8 cellular contexts compared by ENCODE assay signal in genomic region chr4:81314196-81314896, GRCh38.
DNase-seq lines count a peak whose midpoint lies in the region; ATAC-seq, FAIRE-seq and TF ChIP-seq lines count a peak whose summit lies in the region.

No MANE protein-coding gene starts in this region.

- POLR2A ChIA-PET in activated CD8-positive, alpha-beta T cell treated with anti-CD3 and anti-CD28 coated beads for 36 hours (lab: Charles Lee) = no interaction called here
- POLR2A ChIA-PET in T-cell (lab: Charles Lee) = no interaction called here

- H3K9me3 ChIP-seq in HAP-1 = no peaks in the 10 kb centered on the region

- CTCF ChIA-PET in activated CD8-positive, alpha-beta T cell treated with anti-CD3 and anti-CD28 coated beads for 36 hours (lab: Charles Lee) = no interaction called here
- CTCF ChIA-PET in T-cell (lab: Charles Lee) = no interaction called here

- no peak overlapping the region for H3K4me3 Mint-ChIP-seq in activated CD8-positive, alpha-beta T cell treated with anti-CD3 and anti-CD28 coated beads for 36 hours
- H3K4me3 Mint-ChIP-seq in T-cell = no peak overlapping the region

- ATAC-seq in left cardiac atrium = peak; percentile 53 to 85
- no peak for ATAC-seq in activated CD8-positive, alpha-beta T cell treated with anti-CD3 and anti-CD28 coated beads for 36 hours
- no peak for ATAC-seq in T-cell (replicated peaks in 1 of 4)

- intact Hi-C loops in left cardiac atrium (cut with DNase I) = no loop called here
- intact Hi-C loops in activated CD8-positive, alpha-beta T cell treated with anti-CD3 and anti-CD28 coated beads for 36 hours (cut with micrococcal nuclease) = no loop called here

- no peaks in the 10 kb centered on the region for H3K36me3 ChIP-seq in HAP-1 (replicated peaks)

- H3K4me1 ChIP-seq in HAP-1 = no peaks in the 10 kb centered on the region

- peaks cover 14% of the 10 kb centered on the region for H3K27me3 Mint-ChIP-seq in activated CD8-positive, alpha-beta T cell treated with anti-CD3 and anti-CD28 coated beads for 36 hours
- H3K27me3 Mint-ChIP-seq in T-cell = peaks cover 3 to 6% of the 10 kb centered on the region in 2 donors

- peaks cover 1% of the 10 kb centered on the region for H3K9me3 Mint-ChIP-seq in activated CD8-positive, alpha-beta T cell treated with anti-CD3 and anti-CD28 coated beads for 36 hours
- H3K9me3 Mint-ChIP-seq in T-cell = peaks cover 0 to 3% (median 0%) of the 10 kb centered on the region in 3 donors

- no peaks in the 10 kb centered on the region for H3K4me1 Mint-ChIP-seq in activated CD8-positive, alpha-beta T cell treated with anti-CD3 and anti-CD28 coated beads for 36 hours (ENCODE audit: low read depth)
- H3K4me1 Mint-ChIP-seq in T-cell = no peaks in the 10 kb centered on the region

- H3K27me3 ChIP-seq in HAP-1 (ENCODE audit: low read depth) = no peaks in the 10 kb centered on the region

- H3K4me3 ChIP-seq in HAP-1 = no peak overlapping the region

- H3K27ac Mint-ChIP-seq in activated CD8-positive, alpha-beta T cell treated with anti-CD3 and anti-CD28 coated beads for 36 hours = no peak overlapping the region
- no peak overlapping the region for H3K27ac Mint-ChIP-seq in T-cell

- in situ Hi-C loops in HAP-1 (cut with MboI; ENCODE audit: low sequenced_read_pairs) = no loop called here

- peak; percentile 3 for DNase-seq in A172 (ENCODE audit: low spot score)
- DNase-seq in H4 (ENCODE audit: low spot score) = peak; percentile 76
- DNase-seq in left cardiac atrium = peak; percentile 72
- no peak for DNase-seq in HAP-1 (ENCODE audit: low spot score in 2 of 2)
- no peak for DNase-seq in activated CD8-positive, alpha-beta T cell treated with anti-CD3 and anti-CD28 coated beads for 36 hours
- DNase-seq in T-cell = no peak
- DNase-seq in D721Med (ENCODE audit: insufficient read length, low spot score) = no peak

- no peak for TF ChIP-seq CTCF in activated CD8-positive, alpha-beta T cell treated with anti-CD3 and anti-CD28 coated beads for 36 hours (IDR thresholded peaks at IDR 0.05)
- TF ChIP-seq CTCF in D721Med (IDR thresholded peaks at IDR 0.05; ENCODE audit: insufficient read depth, missing control alignments) = no peak

- no peak for FAIRE-seq in D721Med (lab: Jason Lieb, UNC)

- no peaks in the 10 kb centered on the region for H3K36me3 Mint-ChIP-seq in activated CD8-positive, alpha-beta T cell treated with anti-CD3 and anti-CD28 coated beads for 36 hours (ENCODE audit: low read depth)
- H3K36me3 Mint-ChIP-seq in T-cell = no peaks in the 10 kb centered on the region

TF ChIP-seq in PFSK-1, 5 proteins besides CTCF, POLR2A, EP300 and RAD21:
- TF ChIP-seq TAF1 (IDR thresholded peaks at IDR 0.05; ENCODE audit: borderline replicate concordance, insufficient read depth, low read length) = no peak
- peak in 1 of 2 experiments; percentile 32; a peak in 1 of 4 replicates for TF ChIP-seq REST (IDR thresholded peaks at IDR 0.05; ENCODE audit: insufficient read depth in 1 of 2, low read depth in 2 of 2, low read length in 2 of 2)
- TF ChIP-seq FOXP2 (optimal IDR thresholded peaks at IDR 0.05; ENCODE audit: borderline replicate concordance, extremely low read depth, extremely low read length, insufficient read depth) = peak; percentile 71
- TF ChIP-seq SIN3A (IDR thresholded peaks at IDR 0.05; ENCODE audit: borderline replicate concordance, insufficient read depth, low read length) = peak; percentile 43; the same call in 1 of the 2 replicates

Comparison
In these comparisons a context has a peak if more than half of its experiments do, and no peak if none do; other contexts are left out.
1. DNase-seq: peak in A172 (single experiment), H4 (single experiment) and left cardiac atrium (single experiment); none in HAP-1 (0 of 2), activated CD8-positive, alpha-beta T cell treated with anti-CD3 and anti-CD28 coated beads for 36 hours (single experiment), T-cell (0 of 34) and D721Med (single experiment).
2. ATAC-seq: peak in left cardiac atrium (2 of 2); none in activated CD8-positive, alpha-beta T cell treated with anti-CD3 and anti-CD28 coated beads for 36 hours (single experiment) and T-cell (0 of 4).